ENCODE assay signal across 1 cellular context in the genomic region with DNA sequence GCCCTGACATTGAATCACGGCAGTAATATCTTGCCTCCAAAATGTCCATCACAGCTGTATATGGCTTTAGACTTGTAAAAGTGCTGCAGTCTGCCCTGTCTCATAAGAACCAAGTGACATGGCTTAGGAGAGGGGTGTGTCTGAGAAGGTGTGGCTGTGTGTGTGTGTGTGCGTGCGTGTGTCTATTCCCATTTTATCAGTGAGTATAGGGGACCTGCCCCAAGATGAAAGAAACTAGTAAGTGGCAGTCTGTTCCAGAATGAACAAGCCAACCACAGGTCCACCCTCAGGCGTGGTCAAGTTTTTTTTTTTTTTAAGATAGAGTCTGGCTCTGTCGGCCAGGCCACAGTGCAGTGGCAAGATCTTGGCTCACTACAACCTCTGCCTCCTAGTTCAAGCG.
TF ChIP-seq lines count a peak whose summit lies in the region.

No MANE protein-coding gene starts in this region.

TF ChIP-seq in HEK293, 187 proteins besides CTCF, POLR2A, EP300 and RAD21 (continued from another document):
- TF ChIP-seq ZBTB21 (tag by site-specific recombination; IDR thresholded peaks at IDR 0.05) (no peak), BCL11B (tag by site-specific recombination; IDR thresholded peaks at IDR 0.05; ENCODE audit: low read depth) (no peak), SCRT1 (tag by site-specific recombination; IDR thresholded peaks at IDR 0.05; ENCODE audit: borderline replicate concordance) (no peak), ZNF707 (tag by site-specific recombination; IDR thresholded peaks at IDR 0.05) (no peak), ZNF658 (tag by site-specific recombination; IDR thresholded peaks at IDR 0.05) (no peak), ZNF169 (tag by site-specific recombination; IDR thresholded peaks at IDR 0.05) (no peak), ZNF623 (tag by site-specific recombination; IDR thresholded peaks at IDR 0.05) (no peak), ZFP41 (tag by site-specific recombination; IDR thresholded peaks at IDR 0.05; ENCODE audit: borderline replicate concordance) (no peak), ZNF350 (tag by site-specific recombination; IDR thresholded peaks at IDR 0.05) (no peak), OSR2 (tag by site-specific recombination; IDR thresholded peaks at IDR 0.05) (no peak), ZNF398 (tag by site-specific recombination; IDR thresholded peaks at IDR 0.05) (no peak), SP7 (tag by site-specific recombination; IDR thresholded peaks at IDR 0.05) (no peak), ZNF548 (tag by site-specific recombination; IDR thresholded peaks at IDR 0.05) (no peak), KLF10 (tag by site-specific recombination; IDR thresholded peaks at IDR 0.05) (peak; percentile 62), ATF2 (tag by site-specific recombination; IDR thresholded peaks at IDR 0.05; ENCODE audit: low read depth) (no peak), FEZF1 (tag by site-specific recombination; IDR thresholded peaks at IDR 0.05) (no peak), BCL11A (tag by site-specific recombination; IDR thresholded peaks at IDR 0.05; ENCODE audit: low read depth) (no peak)
- TF ChIP-seq, protein P1, sequence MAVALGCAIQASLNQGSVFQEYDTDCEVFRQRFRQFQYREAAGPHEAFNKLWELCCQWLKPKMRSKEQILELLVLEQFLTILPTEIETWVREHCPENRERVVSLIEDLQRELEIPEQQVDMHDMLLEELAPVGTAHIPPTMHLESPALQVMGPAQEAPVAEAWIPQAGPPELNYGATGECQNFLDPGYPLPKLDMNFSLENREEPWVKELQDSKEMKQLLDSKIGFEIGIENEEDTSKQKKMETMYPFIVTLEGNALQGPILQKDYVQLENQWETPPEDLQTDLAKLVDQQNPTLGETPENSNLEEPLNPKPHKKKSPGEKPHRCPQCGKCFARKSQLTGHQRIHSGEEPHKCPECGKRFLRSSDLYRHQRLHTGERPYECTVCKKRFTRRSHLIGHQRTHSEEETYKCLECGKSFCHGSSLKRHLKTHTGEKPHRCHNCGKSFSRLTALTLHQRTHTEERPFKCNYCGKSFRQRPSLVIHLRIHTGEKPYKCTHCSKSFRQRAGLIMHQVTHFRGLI (tag by site-specific recombination; IDR thresholded peaks at IDR 0.05): no peak
- TF ChIP-seq, protein P2, sequence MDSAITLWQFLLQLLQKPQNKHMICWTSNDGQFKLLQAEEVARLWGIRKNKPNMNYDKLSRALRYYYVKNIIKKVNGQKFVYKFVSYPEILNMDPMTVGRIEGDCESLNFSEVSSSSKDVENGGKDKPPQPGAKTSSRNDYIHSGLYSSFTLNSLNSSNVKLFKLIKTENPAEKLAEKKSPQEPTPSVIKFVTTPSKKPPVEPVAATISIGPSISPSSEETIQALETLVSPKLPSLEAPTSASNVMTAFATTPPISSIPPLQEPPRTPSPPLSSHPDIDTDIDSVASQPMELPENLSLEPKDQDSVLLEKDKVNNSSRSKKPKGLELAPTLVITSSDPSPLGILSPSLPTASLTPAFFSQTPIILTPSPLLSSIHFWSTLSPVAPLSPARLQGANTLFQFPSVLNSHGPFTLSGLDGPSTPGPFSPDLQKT (IDR thresholded peaks at IDR 0.05; ENCODE audit: borderline replicate concordance, low read depth, low read length): no peak
TF ChIP-seq in HEK293: peak in this region for 4.
